ENCODE assay signal across 17 cellular contexts in genomic region chr12:89995870-89996269, GRCh38.
"Had no signal": no experiment of that assay in that cellular context is flagged by ENCODE, and none has a peak within 500 bp of the region (broad histone marks: within the 10 kb centered on the region; RNA-seq: fewer than 3 reads in every experiment).

No MANE protein-coding gene starts in this region.

- H3K36me3 Mint-ChIP-seq: natural killer cell, type B pancreatic cell had no signal

- H3K4me1 ChIP-seq: right atrium auricular region, stomach, testis had no signal

- H3K9me3 Mint-ChIP-seq: effector memory CD8-positive, alpha-beta T cell; natural killer cell; T-cell had no signal

- H3K4me3 Mint-ChIP-seq: effector memory CD8-positive, alpha-beta T cell; natural killer cell; T-cell; type B pancreatic cell had no signal

- H3K27ac ChIP-seq: esophagus squamous epithelium, right atrium auricular region, skin epidermis, stomach, testis had no signal

- H3K27me3 ChIP-seq: esophagus squamous epithelium, right atrium auricular region, stomach, testis had no signal

- H3K27me3 Mint-ChIP-seq: effector memory CD8-positive, alpha-beta T cell; progenitor cell of endocrine pancreas; type B pancreatic cell had no signal

- H3K4me3 ChIP-seq: esophagus squamous epithelium, right atrium auricular region, skin epidermis, stomach, testis had no signal

- H3K9me3 ChIP-seq: esophagus squamous epithelium, right atrium auricular region, stomach, testis had no signal

- DNase-seq: activated CD4-positive, alpha-beta T cell treated with anti-CD3 and anti-CD28 coated beads for 48 hours; activated CD4-positive, CD25-positive, alpha-beta regulatory T cell; activated CD8-positive, alpha-beta memory T cell treated with anti-CD3 and anti-CD28 coated beads, Interleukin-2, amount 50 U/mL, for 48 hours; activated effector memory CD4-positive, alpha-beta T cell treated with anti-CD3 and anti-CD28 coated beads, Interleukin-2, amount 50 U/mL, for 16 hours; activated naive CD4-positive, alpha-beta T cell treated with anti-CD3 and anti-CD28 coated beads, Interleukin-2, amount 50 U/mL, for 16 hours; activated T-cell treated with anti-CD3 and anti-CD28 coated beads, Interleukin-2, amount 50 U/mL, for 48 hours; effector memory CD8-positive, alpha-beta T cell; esophagus squamous epithelium; natural killer cell; stomach; T-cell; T1000; testis had no signal

- H3K27ac Mint-ChIP-seq: effector memory CD8-positive, alpha-beta T cell; natural killer cell; progenitor cell of endocrine pancreas; T-cell; type B pancreatic cell had no signal

- H3K36me3 ChIP-seq: esophagus squamous epithelium, right atrium auricular region, stomach had no signal

- ATAC-seq: effector memory CD8-positive, alpha-beta T cell; natural killer cell; T-cell had no signal
